Comparison of ENCODE assay signal across 1 cellular context in genomic region chr4:132313852-132314251, GRCh38.
TF ChIP-seq lines count a peak whose summit lies in the region.

No MANE protein-coding gene starts in this region.

TF ChIP-seq in H1, 55 proteins besides CTCF, POLR2A, EP300 and RAD21:
- TF ChIP-seq SIRT6 (IDR thresholded peaks at IDR 0.05; ENCODE audit: low read length) (no peak), MAX (IDR thresholded peaks at IDR 0.05) (no peak), SIN3A (conservative IDR thresholded peaks at IDR 0.05 in 1 of 2, IDR thresholded peaks at IDR 0.05 in 1 of 2; ENCODE audit: low read depth in 1 of 2, low read length in 2 of 2) (no peak), SRF (IDR thresholded peaks at IDR 0.05; ENCODE audit: low read depth, low read length) (no peak), YY1 (IDR thresholded peaks at IDR 0.05; ENCODE audit: low read depth, low read length) (no peak), CBX5 (IDR thresholded peaks at IDR 0.05; ENCODE audit: low read depth, low read length) (no peak), SP2 (IDR thresholded peaks at IDR 0.05; ENCODE audit: low read length) (no peak), NRF1 (IDR thresholded peaks at IDR 0.05; ENCODE audit: low read depth, low read length) (no peak), JUN (IDR thresholded peaks at IDR 0.05; ENCODE audit: low read depth, low read length) (no peak), FOSL1 (IDR thresholded peaks at IDR 0.05; ENCODE audit: insufficient read depth, low read depth, low read length) (no peak), TCF12 (IDR thresholded peaks at IDR 0.05; ENCODE audit: low read depth, low read length) (no peak), CHD7 (IDR thresholded peaks at IDR 0.05; ENCODE audit: insufficient replicate concordance, low read length) (no peak), PHF8 (conservative IDR thresholded peaks at IDR 0.05; ENCODE audit: low read depth, low read length) (no peak), CEBPB (IDR thresholded peaks at IDR 0.05; ENCODE audit: low read depth, low read length) (no peak), EGR1 (IDR thresholded peaks at IDR 0.05; ENCODE audit: borderline replicate concordance, low read depth, low read length) (no peak)
